12 cellular contexts compared by ENCODE assay signal in genomic region chr12:110108309-110109036, GRCh38. TPM values are rescaled to one million over a fixed set of nuclear protein-coding genes. Genes with fewer than 3 reads are reported as not detected.
DNase-seq lines count a peak whose midpoint lies in the region; ATAC-seq, FAIRE-seq and TF ChIP-seq lines count a peak whose summit lies in the region.
"Had no signal": no experiment of that assay in that cellular context is flagged by ENCODE, and none has a peak within 500 bp of the region (broad histone marks: within the 10 kb centered on the region; RNA-seq: fewer than 3 reads in every experiment).

No MANE protein-coding gene starts in this region.

- TF ChIP-seq RAD21 in SK-N-SH (IDR thresholded peaks at IDR 0.05; ENCODE audit: low read length) = no peak

- peaks cover 12% of the 10 kb centered on the region for H3F3A ChIP-seq in SK-N-SH (replicated peaks; ENCODE audit: insufficient read depth)

- H3K36me3 ChIP-seq in SK-N-SH (replicated peaks in 1 of 2; ENCODE audit: control insufficient read depth in 1 of 2, insufficient read depth in 2 of 2, low read length in 1 of 2) = no peaks in the 10 kb centered on the region
- no peaks in the 10 kb centered on the region for H3K36me3 ChIP-seq in hepatocyte (replicated peaks; ENCODE audit: insufficient read depth, low read depth)
- H3K36me3 ChIP-seq in trophoblast cell (ENCODE audit: control insufficient read depth in 1 of 2, insufficient read depth in 2 of 2, low read length in 2 of 2) = no peaks in the 10 kb centered on the region
- H3K36me3 ChIP-seq in urinary bladder (ENCODE audit: insufficient read depth) = no peaks in the 10 kb centered on the region

- no peak for FAIRE-seq in H54 (lab: Jason Lieb, UNC)

- H3K27ac ChIP-seq in SK-N-SH (ENCODE audit: low read depth in 2 of 2, low read length in 1 of 2) (peak overlapping the region; percentile 65 to 84), hepatocyte (peak overlapping the region; percentile 90), trophoblast cell (ENCODE audit: low read depth, low read length) (peak overlapping the region; percentile 19), urinary bladder (ENCODE audit: low read depth) (peak overlapping the region; percentile 13)
- H3K27ac ChIP-seq: HL-60 had no signal

- H3K4me2 ChIP-seq in SK-N-SH = peak overlapping the region; percentile 34
- H3K4me2 ChIP-seq in hepatocyte = peak overlapping the region; percentile 45
- H3K4me2 ChIP-seq in trophoblast cell (ENCODE audit: low read length) = no peak overlapping the region

- H4K91ac ChIP-seq in trophoblast cell (ENCODE audit: low read depth, low read length) = no peak overlapping the region

- H2BK5ac ChIP-seq in trophoblast cell (ENCODE audit: low read depth, low read length, poor library complexity) = no peak overlapping the region

- no peak overlapping the region for H3K14ac ChIP-seq in trophoblast cell (ENCODE audit: low read length)

- H3K18ac ChIP-seq in trophoblast cell (ENCODE audit: low read length) = no peak overlapping the region

- H2BK120ac ChIP-seq in trophoblast cell (ENCODE audit: insufficient read depth, low read length, poor library complexity) = no peak overlapping the region

- no peak overlapping the region for H3K4ac ChIP-seq in trophoblast cell (ENCODE audit: low read depth, low read length)

- TF ChIP-seq POLR2A in H54 (IDR thresholded peaks at IDR 0.05; ENCODE audit: low read depth, low read length) = no peak

- no peaks in the 10 kb centered on the region for H3K9me2 ChIP-seq in SK-N-SH
- H3K9me2 ChIP-seq in hepatocyte (replicated peaks; ENCODE audit: insufficient read depth) = no peaks in the 10 kb centered on the region

- POLR2A ChIA-PET in SK-N-SH (lab: Yijun Ruan, JAX) = interaction anchor here (0.6 kb wide), 1 partner anchor 168 kb away, joined by 3 read pairs; no protein-coding TSS in a partner anchor

- WGBS in SK-N-SH (ENCODE audit: low lambda C conversion rate) = 81% methylated on average over 8 of the region's 8 CpGs
- 89% methylated on average over 8 of the region's 8 CpGs for WGBS in hepatocyte (ENCODE audit: low lambda C conversion rate, missing lambda C conversion rate)
- no CpG with 5 or more reads among the region's 8 CpGs for WGBS in trophoblast cell (ENCODE audit: extremely low coverage, insufficient coverage, insufficient read length)
- WGBS in urinary bladder = 61% methylated on average over 8 of the region's 8 CpGs

- CTCF ChIA-PET in SK-N-SH (lab: Yijun Ruan, JAX) = no interaction called here

- no peak overlapping the region for H2AK5ac ChIP-seq in trophoblast cell (ENCODE audit: low read length)

- H3K9me3 ChIP-seq in SK-N-SH (no peaks in the 10 kb centered on the region), hepatocyte (ENCODE audit: low read depth) (no peaks in the 10 kb centered on the region), trophoblast cell (ENCODE audit: insufficient read depth, low read depth, low read length) (peaks cover 6% of the 10 kb centered on the region)

- no peak overlapping the region for H4K8ac ChIP-seq in trophoblast cell (ENCODE audit: low read depth, low read length)

- H3K4me3 ChIP-seq in SK-N-SH (ENCODE audit: low read depth in 2 of 2, low read length in 1 of 2) (no peak overlapping the region), hepatocyte (no peak overlapping the region), trophoblast cell (ENCODE audit: low read depth, low read length) (no peak overlapping the region), urinary bladder (ENCODE audit: low read depth, low read length) (no peak overlapping the region)

- H4K20me1 ChIP-seq in SK-N-SH (ENCODE audit: insufficient read depth) (no peaks in the 10 kb centered on the region), hepatocyte (ENCODE audit: insufficient read depth, poor library complexity, severe bottlenecking) (no peaks in the 10 kb centered on the region)

- no peak overlapping the region for H3K23ac ChIP-seq in trophoblast cell (ENCODE audit: low read length)

- H2BK12ac ChIP-seq in trophoblast cell (ENCODE audit: low read length) = no peak overlapping the region

- no peak for ATAC-seq in SK-N-SH treated with all-trans-retinoic acid at 6 μM for 48 hours

- peaks cover 18 to 20% of the 10 kb centered on the region in 2 experiments for H3K4me1 ChIP-seq in SK-N-SH (ENCODE audit: control insufficient read depth in 1 of 2, insufficient read depth in 2 of 2, low read depth in 1 of 2, low read length in 1 of 2)
- H3K4me1 ChIP-seq in hepatocyte (ENCODE audit: insufficient read depth) = peaks cover 10% of the 10 kb centered on the region
- H3K4me1 ChIP-seq in trophoblast cell (ENCODE audit: control insufficient read depth in 1 of 2, insufficient read depth in 2 of 2, low read length in 2 of 2) = peaks cover 6 to 10% of the 10 kb centered on the region in 2 experiments
- H3K4me1 ChIP-seq in urinary bladder (ENCODE audit: insufficient read depth) = no peaks in the 10 kb centered on the region

- H2AFZ ChIP-seq in SK-N-SH (ENCODE audit: low read depth) = 0 out of 2 replicates have a peak overlapping the region, but pooled peaks have one; percentile 85
- no peak overlapping the region for H2AFZ ChIP-seq in hepatocyte
- H2AFZ ChIP-seq in trophoblast cell (ENCODE audit: insufficient read depth, low read length, poor library complexity) = no peak overlapping the region

- H3K79me1 ChIP-seq in trophoblast cell (ENCODE audit: low read length) = no peaks in the 10 kb centered on the region

- no peak for DNase-seq in SK-N-SH
- no peak for DNase-seq in hepatocyte (ENCODE audit: low spot score)
- DNase-seq in trophoblast cell = no peak
- no peak for DNase-seq in pons (ENCODE audit: low spot score)
- DNase-seq in H54 (ENCODE audit: insufficient read length, low spot score) = no peak
- no peak for DNase-seq in mucosa of gallbladder (ENCODE audit: low spot score)
- DNase-seq: activated CD8-positive, alpha-beta memory T cell treated with anti-CD3 and anti-CD28 coated beads for 24 hours; activated naive CD4-positive, alpha-beta T cell had no signal

- TF ChIP-seq CTCF in SK-N-SH (IDR thresholded peaks at IDR 0.05) = no peak
- TF ChIP-seq CTCF in hepatocyte (IDR thresholded peaks at IDR 0.05; ENCODE audit: poor library complexity) = no peak

- H3K79me2 ChIP-seq in SK-N-SH (ENCODE audit: insufficient read depth) (no peaks in the 10 kb centered on the region), hepatocyte (no peaks in the 10 kb centered on the region), trophoblast cell (ENCODE audit: control insufficient read depth, insufficient read depth, low read length, poor library complexity) (no peaks in the 10 kb centered on the region)
- H3K79me2 ChIP-seq: parathyroid adenoma had no signal

- H3K9ac ChIP-seq in SK-N-SH = no peak overlapping the region; the same call in 1 of the 2 replicates
- no peak overlapping the region for H3K9ac ChIP-seq in trophoblast cell (ENCODE audit: low read length)
- H3K9ac ChIP-seq: parathyroid adenoma had no signal

- no peak overlapping the region for H4K12ac ChIP-seq in trophoblast cell (ENCODE audit: low read depth, low read length)

- no peaks in the 10 kb centered on the region for H3K27me3 ChIP-seq in SK-N-SH (ENCODE audit: insufficient read depth)
- no peaks in the 10 kb centered on the region for H3K27me3 ChIP-seq in hepatocyte
- no peaks in the 10 kb centered on the region for H3K27me3 ChIP-seq in trophoblast cell (ENCODE audit: insufficient read depth, low read length)

- no peak for TF ChIP-seq EP300 in SK-N-SH (IDR thresholded peaks at IDR 0.05; ENCODE audit: borderline replicate concordance in 1 of 2, low read depth in 1 of 2, low read length in 1 of 2)

TF ChIP-seq in SK-N-SH, 30 proteins besides CTCF, POLR2A, EP300 and RAD21 (continues in another document):
- TF ChIP-seq CHD2 (IDR thresholded peaks at IDR 0.05; ENCODE audit: low read length, partially characterized antibody) (no peak), RCOR1 (IDR thresholded peaks at IDR 0.05; ENCODE audit: low read length) (no peak), IRF3 (IDR thresholded peaks at IDR 0.05; ENCODE audit: low read depth, low read length) (no peak), MEF2A (IDR thresholded peaks at IDR 0.05; ENCODE audit: borderline replicate concordance, low read depth) (no peak)
- TF ChIP-seq, protein P1, sequence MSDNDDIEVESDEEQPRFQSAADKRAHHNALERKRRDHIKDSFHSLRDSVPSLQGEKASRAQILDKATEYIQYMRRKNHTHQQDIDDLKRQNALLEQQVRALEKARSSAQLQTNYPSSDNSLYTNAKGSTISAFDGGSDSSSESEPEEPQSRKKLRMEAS (IDR thresholded peaks at IDR 0.05; ENCODE audit: low read depth) = no peak

TF ChIP-seq in SK-N-SH treated with all-trans-retinoic acid at 6 μM for 48 hours, 23 proteins besides CTCF, POLR2A, EP300 and RAD21:
- TF ChIP-seq ZNF70 (CRISPR knock-in tag; IDR thresholded peaks at IDR 0.05) = no peak

RNA-seq across cellular contexts. Expression of gene IFT81, which starts 15.7 kb away (rescaled TPM):
- polyA plus RNA-seq in SK-N-SH (2012; rRNA removed) = 7.9 and 10.8 TPM in 2 replicates
- 11.1 and 17.1 TPM in 2 replicates for polyA plus RNA-seq in SK-N-SH (2012; cell fraction: cytosol; rRNA removed)
- polyA plus RNA-seq in SK-N-SH (2012; cell fraction: nucleus; rRNA removed) = 9.5 and 18.2 TPM in 2 replicates
- total RNA-seq in hepatocyte = 13.7 and 14.6 TPM in 2 replicates
- polyA plus RNA-seq in hepatocyte = 10.4 and 12.6 TPM in 2 replicates
- 5.7 and 6.3 TPM in 2 replicates for polyA plus RNA-seq in trophoblast cell (2013)
- 54.0 TPM for total RNA-seq in urinary bladder
- 13.2 TPM for polyA plus RNA-seq in urinary bladder
- 17.3 TPM for total RNA-seq in mucosa of gallbladder

Comparison
In these comparisons a context has a peak if more than half of its experiments do, and no peak if none do; other contexts are left out.
1. H3K27ac ChIP-seq: peak in every context shown above with its lines; median percentile 90 in hepatocyte; 74 in SK-N-SH; 19 in trophoblast cell; 13 in urinary bladder.